21 cellular contexts compared by ENCODE assay signal in genomic region chr16:10791048-10791447, GRCh38.
DNase-seq lines count a peak whose midpoint lies in the region; ATAC-seq and TF ChIP-seq lines count a peak whose summit lies in the region.
"Had no signal": no experiment of that assay in that cellular context is flagged by ENCODE, and none has a peak within 500 bp of the region (broad histone marks: within the 10 kb centered on the region; RNA-seq: fewer than 3 reads in every experiment).

No MANE protein-coding gene starts in this region.

- ATAC-seq in GM18498 (IDR thresholded peaks at IDR 0.05; ENCODE audit: unreplicated experiment) (peak; percentile 58), HG03045 (IDR thresholded peaks at IDR 0.05; ENCODE audit: unreplicated experiment) (peak; percentile 44), HG03571 (IDR thresholded peaks at IDR 0.05; ENCODE audit: unreplicated experiment) (no peak)
- ATAC-seq: left colon; naive thymus-derived CD4-positive, alpha-beta T cell had no signal

- peak; percentile 66 for DNase-seq in GM20000 (ENCODE audit: low spot score)
- DNase-seq in COLO829 (ENCODE audit: low spot score), result no peak
- no peak for DNase-seq in GF-D8 (lab: John Stamatoyannopoulos, UW)
- no peak for DNase-seq in NCI-H510A (lab: John Stamatoyannopoulos, UW)
- DNase-seq: activated CD4-positive, alpha-beta T cell treated with anti-CD3 and anti-CD28 coated beads, Interleukin-2, amount 50 U/mL, for 4 hours; activated CD8-positive, alpha-beta memory T cell treated with anti-CD3 and anti-CD28 coated beads, Interleukin-2, amount 50 U/mL, for 4 hours; activated naive CD8-positive, alpha-beta T cell treated with anti-CD3 and anti-CD28 coated beads, Interleukin-2, amount 10 ng/mL, durations not matched to agents 7 days and 5 days; DMS79 treated with DMSO at 0.1 percent for 48 hours; foreskin fibroblast; HFFc6; left colon; MV-4-11; naive thymus-derived CD4-positive, alpha-beta T cell; NCI-H1694; NCI-H2171; NCI-H526 treated with DMSO at 0.1 percent for 48 hours; occipital lobe; stimulated activated naive CD4-positive, alpha-beta T cell had no signal

- TF ChIP-seq CTCF in GM20000 (IDR thresholded peaks at IDR 0.05; ENCODE audit: extremely low read depth, missing control alignments), result no peak
